1 cellular context compared by ENCODE assay signal in the genomic region with DNA sequence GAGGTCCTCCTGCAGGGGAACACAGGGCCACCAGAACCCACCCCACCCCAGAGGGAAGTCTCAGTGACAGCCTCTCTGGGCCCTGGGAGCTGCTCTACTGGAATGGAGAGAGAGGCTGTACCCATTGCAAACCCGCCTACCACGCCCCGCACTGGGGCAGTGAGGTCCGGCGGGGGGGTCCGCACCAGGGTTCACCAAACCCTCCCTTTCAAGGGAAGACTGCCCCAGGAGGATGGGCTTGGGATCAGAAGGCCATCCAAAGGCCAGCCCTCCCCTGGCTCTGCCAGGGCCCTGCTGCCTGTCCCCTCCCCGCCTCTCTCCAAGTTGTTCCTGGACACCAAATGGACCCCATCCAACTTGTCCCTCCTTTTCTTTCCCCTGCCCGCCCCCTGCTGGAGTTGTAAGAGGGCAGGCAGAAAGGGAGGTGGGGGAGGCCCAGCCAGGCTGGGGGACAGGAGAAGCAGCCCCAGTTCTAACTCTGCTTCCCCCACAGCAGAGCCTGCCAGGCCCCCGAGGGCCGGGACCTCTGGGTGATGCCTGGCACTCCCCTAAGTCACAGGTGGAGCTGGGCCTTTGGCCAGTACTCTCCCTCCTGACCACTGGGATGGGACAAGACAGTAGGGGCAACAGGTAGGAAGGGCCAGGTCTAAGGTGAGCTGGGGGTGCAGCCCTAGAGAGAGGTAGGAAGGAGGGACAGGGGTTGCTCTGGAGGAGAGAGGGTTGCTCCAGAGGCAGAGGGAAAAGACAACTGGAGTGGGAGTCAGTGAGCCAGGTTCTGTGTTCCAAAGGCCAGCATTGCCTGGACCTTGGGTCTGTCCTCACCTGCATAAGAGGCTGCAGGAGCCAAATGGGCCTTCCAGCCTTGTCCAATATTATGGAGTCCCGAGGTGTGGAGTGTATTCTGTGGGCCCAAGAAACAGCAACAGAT.
TF ChIP-seq lines count a peak whose summit lies in the region.

No MANE protein-coding gene starts in this region.

TF ChIP-seq in WTC11, 78 proteins besides CTCF, POLR2A, EP300 and RAD21 (continued from another document):
- TF ChIP-seq, protein P1, sequence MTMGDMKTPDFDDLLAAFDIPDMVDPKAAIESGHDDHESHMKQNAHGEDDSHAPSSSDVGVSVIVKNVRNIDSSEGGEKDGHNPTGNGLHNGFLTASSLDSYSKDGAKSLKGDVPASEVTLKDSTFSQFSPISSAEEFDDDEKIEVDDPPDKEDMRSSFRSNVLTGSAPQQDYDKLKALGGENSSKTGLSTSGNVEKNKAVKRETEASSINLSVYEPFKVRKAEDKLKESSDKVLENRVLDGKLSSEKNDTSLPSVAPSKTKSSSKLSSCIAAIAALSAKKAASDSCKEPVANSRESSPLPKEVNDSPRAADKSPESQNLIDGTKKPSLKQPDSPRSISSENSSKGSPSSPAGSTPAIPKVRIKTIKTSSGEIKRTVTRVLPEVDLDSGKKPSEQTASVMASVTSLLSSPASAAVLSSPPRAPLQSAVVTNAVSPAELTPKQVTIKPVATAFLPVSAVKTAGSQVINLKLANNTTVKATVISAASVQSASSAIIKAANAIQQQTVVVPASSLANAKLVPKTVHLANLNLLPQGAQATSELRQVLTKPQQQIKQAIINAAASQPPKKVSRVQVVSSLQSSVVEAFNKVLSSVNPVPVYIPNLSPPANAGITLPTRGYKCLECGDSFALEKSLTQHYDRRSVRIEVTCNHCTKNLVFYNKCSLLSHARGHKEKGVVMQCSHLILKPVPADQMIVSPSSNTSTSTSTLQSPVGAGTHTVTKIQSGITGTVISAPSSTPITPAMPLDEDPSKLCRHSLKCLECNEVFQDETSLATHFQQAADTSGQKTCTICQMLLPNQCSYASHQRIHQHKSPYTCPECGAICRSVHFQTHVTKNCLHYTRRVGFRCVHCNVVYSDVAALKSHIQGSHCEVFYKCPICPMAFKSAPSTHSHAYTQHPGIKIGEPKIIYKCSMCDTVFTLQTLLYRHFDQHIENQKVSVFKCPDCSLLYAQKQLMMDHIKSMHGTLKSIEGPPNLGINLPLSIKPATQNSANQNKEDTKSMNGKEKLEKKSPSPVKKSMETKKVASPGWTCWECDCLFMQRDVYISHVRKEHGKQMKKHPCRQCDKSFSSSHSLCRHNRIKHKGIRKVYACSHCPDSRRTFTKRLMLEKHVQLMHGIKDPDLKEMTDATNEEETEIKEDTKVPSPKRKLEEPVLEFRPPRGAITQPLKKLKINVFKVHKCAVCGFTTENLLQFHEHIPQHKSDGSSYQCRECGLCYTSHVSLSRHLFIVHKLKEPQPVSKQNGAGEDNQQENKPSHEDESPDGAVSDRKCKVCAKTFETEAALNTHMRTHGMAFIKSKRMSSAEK (CRISPR knock-in tag; IDR thresholded peaks at IDR 0.05; ENCODE audit: borderline replicate concordance) = no peak
- TF ChIP-seq ZNF396 (CRISPR knock-in tag; IDR thresholded peaks at IDR 0.05; ENCODE audit: borderline replicate concordance) = no peak
- TF ChIP-seq, protein P2, sequence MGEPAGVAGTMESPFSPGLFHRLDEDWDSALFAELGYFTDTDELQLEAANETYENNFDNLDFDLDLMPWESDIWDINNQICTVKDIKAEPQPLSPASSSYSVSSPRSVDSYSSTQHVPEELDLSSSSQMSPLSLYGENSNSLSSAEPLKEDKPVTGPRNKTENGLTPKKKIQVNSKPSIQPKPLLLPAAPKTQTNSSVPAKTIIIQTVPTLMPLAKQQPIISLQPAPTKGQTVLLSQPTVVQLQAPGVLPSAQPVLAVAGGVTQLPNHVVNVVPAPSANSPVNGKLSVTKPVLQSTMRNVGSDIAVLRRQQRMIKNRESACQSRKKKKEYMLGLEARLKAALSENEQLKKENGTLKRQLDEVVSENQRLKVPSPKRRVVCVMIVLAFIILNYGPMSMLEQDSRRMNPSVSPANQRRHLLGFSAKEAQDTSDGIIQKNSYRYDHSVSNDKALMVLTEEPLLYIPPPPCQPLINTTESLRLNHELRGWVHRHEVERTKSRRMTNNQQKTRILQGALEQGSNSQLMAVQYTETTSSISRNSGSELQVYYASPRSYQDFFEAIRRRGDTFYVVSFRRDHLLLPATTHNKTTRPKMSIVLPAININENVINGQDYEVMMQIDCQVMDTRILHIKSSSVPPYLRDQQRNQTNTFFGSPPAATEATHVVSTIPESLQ (CRISPR knock-in tag; IDR thresholded peaks at IDR 0.05) = no peak
- no peak for TF ChIP-seq ZNF317 (CRISPR knock-in tag; IDR thresholded peaks at IDR 0.05; ENCODE audit: borderline replicate concordance, low read depth)
- TF ChIP-seq ZNF263 (CRISPR knock-in tag; IDR thresholded peaks at IDR 0.05; ENCODE audit: low read depth) = no peak
- TF ChIP-seq, protein P3, sequence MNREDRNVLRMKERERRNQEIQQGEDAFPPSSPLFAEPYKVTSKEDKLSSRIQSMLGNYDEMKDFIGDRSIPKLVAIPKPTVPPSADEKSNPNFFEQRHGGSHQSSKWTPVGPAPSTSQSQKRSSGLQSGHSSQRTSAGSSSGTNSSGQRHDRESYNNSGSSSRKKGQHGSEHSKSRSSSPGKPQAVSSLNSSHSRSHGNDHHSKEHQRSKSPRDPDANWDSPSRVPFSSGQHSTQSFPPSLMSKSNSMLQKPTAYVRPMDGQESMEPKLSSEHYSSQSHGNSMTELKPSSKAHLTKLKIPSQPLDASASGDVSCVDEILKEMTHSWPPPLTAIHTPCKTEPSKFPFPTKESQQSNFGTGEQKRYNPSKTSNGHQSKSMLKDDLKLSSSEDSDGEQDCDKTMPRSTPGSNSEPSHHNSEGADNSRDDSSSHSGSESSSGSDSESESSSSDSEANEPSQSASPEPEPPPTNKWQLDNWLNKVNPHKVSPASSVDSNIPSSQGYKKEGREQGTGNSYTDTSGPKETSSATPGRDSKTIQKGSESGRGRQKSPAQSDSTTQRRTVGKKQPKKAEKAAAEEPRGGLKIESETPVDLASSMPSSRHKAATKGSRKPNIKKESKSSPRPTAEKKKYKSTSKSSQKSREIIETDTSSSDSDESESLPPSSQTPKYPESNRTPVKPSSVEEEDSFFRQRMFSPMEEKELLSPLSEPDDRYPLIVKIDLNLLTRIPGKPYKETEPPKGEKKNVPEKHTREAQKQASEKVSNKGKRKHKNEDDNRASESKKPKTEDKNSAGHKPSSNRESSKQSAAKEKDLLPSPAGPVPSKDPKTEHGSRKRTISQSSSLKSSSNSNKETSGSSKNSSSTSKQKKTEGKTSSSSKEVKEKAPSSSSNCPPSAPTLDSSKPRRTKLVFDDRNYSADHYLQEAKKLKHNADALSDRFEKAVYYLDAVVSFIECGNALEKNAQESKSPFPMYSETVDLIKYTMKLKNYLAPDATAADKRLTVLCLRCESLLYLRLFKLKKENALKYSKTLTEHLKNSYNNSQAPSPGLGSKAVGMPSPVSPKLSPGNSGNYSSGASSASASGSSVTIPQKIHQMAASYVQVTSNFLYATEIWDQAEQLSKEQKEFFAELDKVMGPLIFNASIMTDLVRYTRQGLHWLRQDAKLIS (CRISPR knock-in tag; IDR thresholded peaks at IDR 0.05; ENCODE audit: borderline replicate concordance) = no peak
- TF ChIP-seq ZNF416 (CRISPR knock-in tag; IDR thresholded peaks at IDR 0.05) = no peak
- no peak for TF ChIP-seq NFYB (CRISPR knock-in tag; conservative IDR thresholded peaks at IDR 0.05; ENCODE audit: low read depth)
TF ChIP-seq in WTC11: peak in this region for 0.
